Comparison of ENCODE assay signal across 38 cellular contexts in genomic region chr2:118907759-118908158, GRCh38. TPM values are rescaled to one million over a fixed set of nuclear protein-coding genes. Genes with fewer than 3 reads are reported as not detected.
"Had no signal": no experiment of that assay in that cellular context is flagged by ENCODE, and none has a peak within 500 bp of the region (broad histone marks: within the 10 kb centered on the region; RNA-seq: fewer than 3 reads in every experiment).

No MANE protein-coding gene starts in this region.

- H3K4me3 Mint-ChIP-seq: activated B cell treated with CpG ODN at 0.5 μM for 24 hours; activated CD4-positive, alpha-beta memory T cell treated with anti-CD3 and anti-CD28 coated beads, Interleukin-2, amount 10 ng/mL, durations not matched to agents 7 days and 5 days; activated CD8-positive, alpha-beta memory T cell treated with anti-CD3 and anti-CD28 coated beads, Interleukin-2, amount 10 ng/mL, durations not matched to agents 7 days and 5 days; activated CD8-positive, alpha-beta T cell treated with anti-CD3 and anti-CD28 coated beads, Interleukin-2, amount 10 ng/mL, durations not matched to agents 7 days and 5 days; activated naive CD4-positive, alpha-beta T cell treated with anti-CD3 and anti-CD28 coated beads, Interleukin-2, amount 10 ng/mL, durations not matched to agents 7 days and 5 days; activated naive CD4-positive, alpha-beta T cell treated with anti-CD3 and anti-CD28 coated beads, Interleukin-2, amount 50 U/mL, for 24 hours; activated naive CD8-positive, alpha-beta T cell; activated naive CD8-positive, alpha-beta T cell treated with anti-CD3 and anti-CD28 coated beads, Interleukin-2, amount 10 ng/mL, durations not matched to agents 7 days and 5 days; activated naive CD8-positive, alpha-beta T cell treated with anti-CD3 and anti-CD28 coated beads, Interleukin-2, amount 50 U/mL, for 24 hours; activated T-cell treated with anti-CD3 and anti-CD28 coated beads, Interleukin-2, amount 50 U/mL, for 24 hours; brain; central memory CD8-positive, alpha-beta T cell; T-helper 1 cell treated with Interleukin-12 subunit alpha and Interleukin-12 subunit beta and Interleukin-4 antibody, amounts not matched to agents 30 μg/mL and 1 μg/mL, for 36 hours; T-helper 2 cell treated with Interferon-gamma antibody and Interleukin-4, amounts not matched to agents 5 μg/mL and 100 μg/mL, for 36 hours had no signal

- FAIRE-seq: bronchial epithelial cell, TTC549 had no signal

- H3K27me3 Mint-ChIP-seq: activated CD4-positive, alpha-beta memory T cell treated with anti-CD3 and anti-CD28 coated beads, Interleukin-2, amount 10 ng/mL, durations not matched to agents 7 days and 5 days; activated CD8-positive, alpha-beta memory T cell treated with anti-CD3 and anti-CD28 coated beads, Interleukin-2, amount 10 ng/mL, durations not matched to agents 7 days and 5 days; activated naive CD4-positive, alpha-beta T cell treated with anti-CD3 and anti-CD28 coated beads, Interleukin-2, amount 10 ng/mL, durations not matched to agents 7 days and 5 days; activated naive CD4-positive, alpha-beta T cell treated with anti-CD3 and anti-CD28 coated beads, Interleukin-2, amount 50 U/mL, for 24 hours; activated naive CD8-positive, alpha-beta T cell; activated naive CD8-positive, alpha-beta T cell treated with anti-CD3 and anti-CD28 coated beads, Interleukin-2, amount 10 ng/mL, durations not matched to agents 7 days and 5 days; activated naive CD8-positive, alpha-beta T cell treated with anti-CD3 and anti-CD28 coated beads, Interleukin-2, amount 50 U/mL, for 24 hours; activated T-cell treated with anti-CD3 and anti-CD28 coated beads, Interleukin-2, amount 50 U/mL, for 24 hours had no signal

- H3K4me3 ChIP-seq: ascending aorta, cardiac muscle cell had no signal

- H3K4me1 ChIP-seq: ascending aorta had no signal

- H3K36me3 ChIP-seq: ascending aorta, cardiac muscle cell, WERI-Rb-1 had no signal

- H3K27ac Mint-ChIP-seq: activated B cell treated with CpG ODN at 0.5 μM for 24 hours; activated CD4-positive, alpha-beta memory T cell treated with anti-CD3 and anti-CD28 coated beads, Interleukin-2, amount 10 ng/mL, durations not matched to agents 7 days and 5 days; activated CD8-positive, alpha-beta memory T cell treated with anti-CD3 and anti-CD28 coated beads, Interleukin-2, amount 10 ng/mL, durations not matched to agents 7 days and 5 days; activated CD8-positive, alpha-beta T cell treated with anti-CD3 and anti-CD28 coated beads, Interleukin-2, amount 10 ng/mL, durations not matched to agents 7 days and 5 days; activated naive CD4-positive, alpha-beta T cell treated with anti-CD3 and anti-CD28 coated beads, Interleukin-2, amount 10 ng/mL, durations not matched to agents 7 days and 5 days; activated naive CD4-positive, alpha-beta T cell treated with anti-CD3 and anti-CD28 coated beads, Interleukin-2, amount 50 U/mL, for 24 hours; activated naive CD8-positive, alpha-beta T cell; activated naive CD8-positive, alpha-beta T cell treated with anti-CD3 and anti-CD28 coated beads, Interleukin-2, amount 10 ng/mL, durations not matched to agents 7 days and 5 days; activated naive CD8-positive, alpha-beta T cell treated with anti-CD3 and anti-CD28 coated beads, Interleukin-2, amount 50 U/mL, for 24 hours; activated T-cell treated with anti-CD3 and anti-CD28 coated beads, Interleukin-2, amount 50 U/mL, for 24 hours; activated T-helper 2 cell treated with anti-CD3 and anti-CD28 coated beads, Interferon-gamma antibody, Interleukin-2, Interleukin-4, amounts not matched to agents 10 μg/mL and 5 μg/mL and 100 μg/mL, durations not matched to agents 14 hours and 24 hours and 36 hours; brain; T-helper 1 cell treated with Interleukin-12 subunit alpha and Interleukin-12 subunit beta and Interleukin-4 antibody, amounts not matched to agents 30 μg/mL and 1 μg/mL, for 36 hours; T-helper 2 cell treated with Interferon-gamma antibody and Interleukin-4, amounts not matched to agents 5 μg/mL and 100 μg/mL, for 36 hours had no signal

- H3K36me3 Mint-ChIP-seq: activated CD8-positive, alpha-beta memory T cell treated with anti-CD3 and anti-CD28 coated beads, Interleukin-2, amount 10 ng/mL, durations not matched to agents 7 days and 5 days; activated naive CD4-positive, alpha-beta T cell treated with anti-CD3 and anti-CD28 coated beads, Interleukin-2, amount 10 ng/mL, durations not matched to agents 7 days and 5 days; activated naive CD4-positive, alpha-beta T cell treated with anti-CD3 and anti-CD28 coated beads, Interleukin-2, amount 50 U/mL, for 24 hours; activated naive CD8-positive, alpha-beta T cell; activated naive CD8-positive, alpha-beta T cell treated with anti-CD3 and anti-CD28 coated beads, Interleukin-2, amount 10 ng/mL, durations not matched to agents 7 days and 5 days; brain had no signal

- H3K4me1 Mint-ChIP-seq: activated B cell treated with CpG ODN at 0.5 μM for 24 hours; activated CD4-positive, alpha-beta memory T cell treated with anti-CD3 and anti-CD28 coated beads, Interleukin-2, amount 10 ng/mL, durations not matched to agents 7 days and 5 days; brain; central memory CD8-positive, alpha-beta T cell had no signal

- H3K27ac ChIP-seq: ascending aorta, cardiac muscle cell, WERI-Rb-1 had no signal

- H3K9me3 Mint-ChIP-seq: activated CD4-positive, alpha-beta memory T cell treated with anti-CD3 and anti-CD28 coated beads, Interleukin-2, amount 10 ng/mL, durations not matched to agents 7 days and 5 days; activated T-cell treated with anti-CD3 and anti-CD28 coated beads, Interleukin-2, amount 50 U/mL, for 24 hours; activated T-helper 2 cell treated with anti-CD3 and anti-CD28 coated beads, Interferon-gamma antibody, Interleukin-2, Interleukin-4, amounts not matched to agents 10 μg/mL and 5 μg/mL and 100 μg/mL, durations not matched to agents 14 hours and 24 hours and 36 hours; brain; central memory CD8-positive, alpha-beta T cell; T-helper 1 cell treated with Interleukin-12 subunit alpha and Interleukin-12 subunit beta and Interleukin-4 antibody, amounts not matched to agents 30 μg/mL and 1 μg/mL, for 36 hours; T-helper 2 cell treated with Interferon-gamma antibody and Interleukin-4, amounts not matched to agents 5 μg/mL and 100 μg/mL, for 36 hours had no signal

- H3K9me3 ChIP-seq: ascending aorta had no signal

- DNase-seq: activated B cell treated with CpG ODN at 0.5 μM for 24 hours; activated CD4-positive, alpha-beta memory T cell treated with anti-CD3 and anti-CD28 coated beads, Interleukin-2, amount 10 ng/mL, durations not matched to agents 7 days and 5 days; activated CD4-positive, alpha-beta T cell treated with anti-CD3 and anti-CD28 coated beads for 4 hours; activated CD4-positive, alpha-beta T cell treated with anti-CD3 and anti-CD28 coated beads, Interleukin-2, amount 50 U/mL, for 1 hour; activated CD4-positive, alpha-beta T cell treated with anti-CD3 and anti-CD28 coated beads, Interleukin-2, amount 50 U/mL, for 48 hours; activated CD4-positive, CD25-positive, alpha-beta regulatory T cell treated with anti-CD3 and anti-CD28 coated beads, Interleukin-2, amount 50 U/mL, for 72 hours; activated CD8-positive, alpha-beta memory T cell treated with anti-CD3 and anti-CD28 coated beads for 24 hours; activated CD8-positive, alpha-beta memory T cell treated with anti-CD3 and anti-CD28 coated beads, Interleukin-2, amount 10 ng/mL, durations not matched to agents 7 days and 5 days; activated CD8-positive, alpha-beta memory T cell treated with anti-CD3 and anti-CD28 coated beads, Interleukin-2, amount 50 U/mL, for 48 hours; activated CD8-positive, alpha-beta T cell treated with anti-CD3 and anti-CD28 coated beads, Interleukin-2, amount 10 ng/mL, durations not matched to agents 7 days and 5 days; activated effector memory CD4-positive, alpha-beta T cell treated with Interleukin-2 at 50 U/mL for 16 hours; activated gamma-delta T cell; activated naive CD4-positive, alpha-beta T cell treated with anti-CD3 and anti-CD28 coated beads, Interleukin-2, amount 10 ng/mL, durations not matched to agents 7 days and 5 days; activated naive CD4-positive, alpha-beta T cell treated with Interleukin-2 at 50 U/mL for 16 hours; activated naive CD8-positive, alpha-beta T cell treated with anti-CD3 and anti-CD28 coated beads, Interleukin-2, amount 10 ng/mL, durations not matched to agents 7 days and 5 days; activated naive CD8-positive, alpha-beta T cell treated with anti-CD3 and anti-CD28 coated beads, Interleukin-2, amount 50 U/mL, for 24 hours; activated T-cell treated with anti-CD3 and anti-CD28 coated beads, Interleukin-2, amount 50 U/mL, for 24 hours; activated T-cell treated with anti-CD3 and anti-CD28 coated beads, Interleukin-2, amount 50 U/mL, for 48 hours; amygdala; anterior cingulate cortex; caudate nucleus; cerebellar nuclear complex; SW 1271; T-helper 1 cell; T-helper 2 cell; T-helper 9 cell; WERI-Rb-1 had no signal

- H3K27me3 ChIP-seq: ascending aorta, cardiac muscle cell had no signal

RNA-seq across cellular contexts. Expression of gene MARCO, which starts 34.2 kb away (rescaled TPM):
- total RNA-seq: activated B cell treated with CpG ODN at 0.5 μM for 24 hours; activated CD4-positive, alpha-beta memory T cell treated with anti-CD3 and anti-CD28 coated beads, Interleukin-2, amount 10 ng/mL, durations not matched to agents 7 days and 5 days; activated CD8-positive, alpha-beta memory T cell treated with anti-CD3 and anti-CD28 coated beads, Interleukin-2, amount 10 ng/mL, durations not matched to agents 7 days and 5 days; activated CD8-positive, alpha-beta T cell treated with anti-CD3 and anti-CD28 coated beads, Interleukin-2, amount 10 ng/mL, durations not matched to agents 7 days and 5 days; activated T-helper 2 cell treated with anti-CD3 and anti-CD28 coated beads, Interferon-gamma antibody, Interleukin-2, Interleukin-4, amounts not matched to agents 10 μg/mL and 5 μg/mL and 100 μg/mL, durations not matched to agents 14 hours and 24 hours and 36 hours; bronchial epithelial cell; cardiac muscle cell had no signal
- polyA plus RNA-seq: cardiac muscle cell had no signal
